ENCODE assay signal across 8 cellular contexts in genomic region chr1:39638965-39639332, GRCh38. TPM values are rescaled to one million over a fixed set of nuclear protein-coding genes. Genes with fewer than 3 reads are reported as not detected.
A peak's percentile ranks its signal among the peaks of the same experiment; 100 is the strongest.
DNase-seq lines count a peak whose midpoint lies in the region; ATAC-seq and TF ChIP-seq lines count a peak whose summit lies in the region.

No MANE protein-coding gene starts in this region.

- H3K27me3 Mint-ChIP-seq in CD14-positive monocyte (ENCODE audit: low read depth in 3 of 3) = peaks cover 6 to 27% (median 15%) of the 10 kb centered on the region in 3 donors
- H3K27me3 Mint-ChIP-seq in neural progenitor cell (ENCODE audit: insufficient read depth, low read depth) = peaks cover 45% of the 10 kb centered on the region

- no peaks in the 10 kb centered on the region for H3K36me3 ChIP-seq in MG63
- no peaks in the 10 kb centered on the region for H3K36me3 ChIP-seq in effector memory CD4-positive, alpha-beta T cell (ENCODE audit: control insufficient read depth, insufficient read depth, low read length)
- no peaks in the 10 kb centered on the region for H3K36me3 ChIP-seq in neural progenitor cell

- H3K4me3 ChIP-seq in MG63 (peak overlapping the region; percentile 50), neural progenitor cell (peak overlapping the region; percentile 43)
- H3K4me3 ChIP-seq in effector memory CD4-positive, alpha-beta T cell (ENCODE audit: insufficient read depth, low read depth, low read length, poor library complexity, severe bottlenecking) = peak overlapping the region; percentile 57

- no peak for TF ChIP-seq CTCF in CD14-positive monocyte (IDR thresholded peaks at IDR 0.05)
- TF ChIP-seq CTCF in neural progenitor cell (IDR thresholded peaks at IDR 0.05) = no peak

- H3K27ac Mint-ChIP-seq in CD14-positive monocyte = peak overlapping the region in 1 of 7 donors; percentile 44
- H3K27ac Mint-ChIP-seq in neural progenitor cell = no peak overlapping the region

- no peaks in the 10 kb centered on the region for H3K79me2 ChIP-seq in neural progenitor cell (ENCODE audit: low read depth)

- H3K4me1 Mint-ChIP-seq in CD14-positive monocyte = peaks cover 5% of the 10 kb centered on the region
- peaks cover 25% of the 10 kb centered on the region for H3K4me1 Mint-ChIP-seq in neural progenitor cell

- peak overlapping the region; percentile 78 for H2AFZ ChIP-seq in neural progenitor cell (replicated peaks)

- no peaks in the 10 kb centered on the region for H4K20me1 ChIP-seq in neural progenitor cell (ENCODE audit: low read depth)

- no peak for ATAC-seq in GM21737 (IDR thresholded peaks at IDR 0.05; ENCODE audit: unreplicated experiment)
- no peak for ATAC-seq in HG02623 (IDR thresholded peaks at IDR 0.05; ENCODE audit: unreplicated experiment)
- no peak for ATAC-seq in GM18502 (IDR thresholded peaks at IDR 0.05; ENCODE audit: poor library complexity, unreplicated experiment)

- H3F3A ChIP-seq in neural progenitor cell (ENCODE audit: low read depth) = no peaks in the 10 kb centered on the region

- intact Hi-C loops in CD14-positive monocyte (cut with micrococcal nuclease) = no loop called here

- H3K4me3 Mint-ChIP-seq in CD14-positive monocyte (peak overlapping the region; percentile 59 to 83), neural progenitor cell (peak overlapping the region; percentile 77)

- H3K9ac ChIP-seq in neural progenitor cell = no peak overlapping the region

- no peaks in the 10 kb centered on the region for H3K9me3 ChIP-seq in MG63
- H3K9me3 ChIP-seq in effector memory CD4-positive, alpha-beta T cell (ENCODE audit: control insufficient read depth, low read length) = no peaks in the 10 kb centered on the region
- H3K9me3 ChIP-seq in neural progenitor cell (ENCODE audit: low read depth) = no peaks in the 10 kb centered on the region

- DNase-seq in CD14-positive monocyte (ENCODE audit: low spot score) = no peak
- no peak for DNase-seq in MG63
- no peak for DNase-seq in effector memory CD4-positive, alpha-beta T cell
- DNase-seq in neural progenitor cell (ENCODE audit: low spot score) = no peak
- no peak for DNase-seq in central memory CD4-positive, alpha-beta T cell

- H3K27me3 ChIP-seq in MG63 (no peaks in the 10 kb centered on the region), neural progenitor cell (peaks cover 97% of the 10 kb centered on the region)
- H3K27me3 ChIP-seq in effector memory CD4-positive, alpha-beta T cell (replicated peaks; ENCODE audit: control insufficient read depth, insufficient read depth, low read length, poor library complexity, severe bottlenecking) = no peaks in the 10 kb centered on the region

- H3K4me1 ChIP-seq in effector memory CD4-positive, alpha-beta T cell (ENCODE audit: control insufficient read depth, insufficient read depth, low read length, poor library complexity, severe bottlenecking) = peaks cover 5% of the 10 kb centered on the region
- H3K4me1 ChIP-seq in neural progenitor cell = no peaks in the 10 kb centered on the region

- H3K9me3 Mint-ChIP-seq in CD14-positive monocyte = peaks cover 3 to 8% (median 6%) of the 10 kb centered on the region in 7 donors
- H3K9me3 Mint-ChIP-seq in neural progenitor cell = peaks cover 2% of the 10 kb centered on the region

- peak overlapping the region; percentile 75 for H3K4me2 ChIP-seq in neural progenitor cell

- H3K36me3 Mint-ChIP-seq in CD14-positive monocyte (no peaks in the 10 kb centered on the region), neural progenitor cell (no peaks in the 10 kb centered on the region)

- H3K27ac ChIP-seq in effector memory CD4-positive, alpha-beta T cell (ENCODE audit: insufficient read depth, low read length, poor library complexity, severe bottlenecking) = no peak overlapping the region
- no peak overlapping the region for H3K27ac ChIP-seq in neural progenitor cell

RNA-seq across cellular contexts. Expression of gene HEYL, which starts 0.5 kb away (rescaled TPM):
- under 1 TPM; 0.04 to 0.15 TPM for polyA plus RNA-seq in CD14-positive monocyte
- total RNA-seq in MG63 (2014; rRNA removed; shearing (Covaris generic); ENCODE audit: low replicate concordance) = 0.10 and 1.0 TPM in 2 replicates
- 2.3 and 4.0 TPM in 2 replicates for total RNA-seq in neural progenitor cell (ENCODE audit: low replicate concordance)

RNA-seq across cellular contexts. Expression of gene NT5C1A, which starts 33.0 kb away (rescaled TPM):
- not detected for polyA plus RNA-seq in CD14-positive monocyte
- total RNA-seq in MG63 (2014; rRNA removed; shearing (Covaris generic); ENCODE audit: low replicate concordance) = not detected in 2 replicates
- not detected in 2 replicates for total RNA-seq in neural progenitor cell (ENCODE audit: low replicate concordance)

RNA-seq across cellular contexts. Expression of gene HPCAL4, which starts 52.3 kb away (rescaled TPM):
- polyA plus RNA-seq in CD14-positive monocyte = under 1 TPM in 1 of 2 donors, not detected in 1; 0.03 TPM
- total RNA-seq in MG63 (2014; rRNA removed; shearing (Covaris generic); ENCODE audit: low replicate concordance) = not detected in 2 replicates
- total RNA-seq in neural progenitor cell (ENCODE audit: low replicate concordance) = 0.13 and 0.19 TPM in 2 replicates
